In the genomic region with DNA sequence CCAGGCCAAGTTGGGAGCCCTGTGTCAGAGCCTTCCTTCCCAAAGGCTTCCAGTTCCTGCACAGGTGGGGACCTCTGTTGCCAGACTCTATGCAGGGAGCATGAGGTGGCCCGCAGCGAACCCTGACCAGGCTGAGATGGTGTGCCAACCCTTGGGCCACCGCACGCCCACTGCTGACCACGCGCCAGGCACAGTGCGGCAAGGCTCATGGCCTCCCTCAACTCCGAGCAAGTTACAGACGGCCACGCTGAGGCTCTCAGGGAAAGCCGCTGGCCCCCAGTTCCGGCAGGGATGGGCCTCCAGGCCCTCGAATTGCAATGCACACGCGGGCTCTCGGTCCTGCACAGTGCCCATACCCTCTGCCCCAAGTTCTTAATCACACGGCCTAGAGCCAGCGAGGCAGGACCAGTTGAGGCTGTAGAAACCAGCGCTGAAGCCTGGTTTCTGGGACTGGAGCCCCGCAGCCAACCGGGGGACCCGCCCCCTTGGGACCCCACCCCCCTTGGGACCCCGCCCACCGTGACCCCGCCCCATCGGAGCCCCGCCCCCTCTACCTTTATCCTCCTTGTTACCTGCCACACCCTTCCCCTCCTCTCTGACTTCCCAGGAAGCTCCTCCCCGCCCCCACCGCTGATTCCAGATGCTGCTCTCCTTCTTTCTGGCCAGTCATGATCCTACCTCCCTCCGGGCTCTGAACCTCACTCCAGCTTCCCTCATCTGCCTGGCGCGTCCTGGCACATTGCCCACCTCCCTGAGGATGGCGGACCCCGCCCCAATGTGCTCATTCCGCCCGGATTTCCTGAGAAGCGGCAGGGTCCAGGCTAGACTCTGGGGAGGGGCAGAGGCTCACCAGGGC, we compare ENCODE assay signal across 10 cellular contexts. TPM values are rescaled to one million over a fixed set of nuclear protein-coding genes. Genes with fewer than 3 reads are reported as not detected.
DNase-seq lines count a peak whose midpoint lies in the region; ATAC-seq, FAIRE-seq and TF ChIP-seq lines count a peak whose summit lies in the region.
"Had no signal": no experiment of that assay in that cellular context is flagged by ENCODE, and none has a peak within 500 bp of the region (broad histone marks: within the 10 kb centered on the region; RNA-seq: fewer than 3 reads in every experiment).

No MANE protein-coding gene starts in this region.

- H3K9ac ChIP-seq in MM.1S (ENCODE audit: low read length) (no peak overlapping the region), colonic mucosa (ENCODE audit: low read depth in 2 of 2, low read length in 2 of 2) (peak overlapping the region in 1 of 2 donors; percentile 34), kidney (ENCODE audit: low read length in 2 of 2) (no peak overlapping the region)

- DNase-seq in CMK (ENCODE audit: low read depth), result peak; percentile 54
- DNase-seq in MM.1S, result no peak
- peak; percentile 74 for DNase-seq in colonic mucosa
- DNase-seq in memory B cell (ENCODE audit: low spot score in 2 of 2), result no peak
- DNase-seq in SW 1271 (lab: John Stamatoyannopoulos, UW), result no peak
- no peak for DNase-seq in NCI-H510A (lab: John Stamatoyannopoulos, UW)
- no peak for DNase-seq in kidney
- DNase-seq: stimulated activated naive CD8-positive, alpha-beta T cell treated with anti-CD3 and anti-CD28 coated beads, Interleukin-15, amount 100 ng/mL, for 72 hours had no signal

- intact Hi-C loops in colonic mucosa (cut with DNase I), result no loop called here
- intact Hi-C loops in kidney (cut with DNase I), result no loop called here

- H3K36me3 Mint-ChIP-seq in memory B cell, result no peaks in the 10 kb centered on the region

- no peaks in the 10 kb centered on the region for H3K9me3 ChIP-seq in MM.1S (replicated peaks; ENCODE audit: insufficient read depth, low read length)
- H3K9me3 ChIP-seq in colonic mucosa, result no peaks in the 10 kb centered on the region
- H3K9me3 ChIP-seq in kidney (ENCODE audit: control insufficient read depth in 1 of 2, low read length in 2 of 2), result no peaks in the 10 kb centered on the region

- peaks cover 80% of the 10 kb centered on the region for H3K27me3 ChIP-seq in MM.1S (replicated peaks; ENCODE audit: insufficient read depth, low read length)
- H3K27me3 ChIP-seq in colonic mucosa, result no peaks in the 10 kb centered on the region

- no peaks in the 10 kb centered on the region for H4K20me1 ChIP-seq in MM.1S (ENCODE audit: insufficient read depth, low read length)

- no peak overlapping the region for H3K27ac ChIP-seq in MM.1S (ENCODE audit: low read length)
- no peak overlapping the region for H3K27ac ChIP-seq in colonic mucosa
- no peak overlapping the region for H3K27ac ChIP-seq in kidney (ENCODE audit: low read depth in 2 of 2, low read length in 2 of 2)

- H3K79me2 ChIP-seq in MM.1S (ENCODE audit: low read length), result no peaks in the 10 kb centered on the region

- H3K4me1 ChIP-seq in MM.1S (ENCODE audit: low read length) (no peaks in the 10 kb centered on the region), colonic mucosa (peaks cover 4% of the 10 kb centered on the region), kidney (ENCODE audit: control insufficient read depth in 1 of 2, insufficient read depth in 1 of 2, low read depth in 1 of 2, low read length in 2 of 2) (peaks cover 0 to 2% of the 10 kb centered on the region in 2 donors)

- H3K9me2 ChIP-seq in MM.1S (replicated peaks; ENCODE audit: insufficient read depth, low read length), result no peaks in the 10 kb centered on the region

- FAIRE-seq in kidney (lab: Jason Lieb, UNC), result no peak

- peak overlapping the region; percentile 29; the same call in 1 of the 2 replicates for H2AFZ ChIP-seq in MM.1S (ENCODE audit: low read length)

- H3K4me3 ChIP-seq in MM.1S (ENCODE audit: low read length) (no peak overlapping the region), colonic mucosa (no peak overlapping the region), kidney (ENCODE audit: low read length in 2 of 2) (no peak overlapping the region)

- no peaks in the 10 kb centered on the region for H3K27me3 Mint-ChIP-seq in memory B cell

- H3K4me2 ChIP-seq in MM.1S (ENCODE audit: low read depth, low read length), result no peak overlapping the region

- H3K4me3 Mint-ChIP-seq in memory B cell, result no peak overlapping the region

- H3K27ac Mint-ChIP-seq in memory B cell, result no peak overlapping the region
- H3K27ac Mint-ChIP-seq: activated T-helper 2 cell treated with anti-CD3 and anti-CD28 coated beads, Interferon-gamma antibody, Interleukin-2, Interleukin-4, amounts not matched to agents 10 μg/mL and 5 μg/mL and 100 μg/mL, durations not matched to agents 14 hours and 24 hours and 36 hours had no signal

- H3F3A ChIP-seq in MM.1S (ENCODE audit: insufficient read depth, low read length), result no peaks in the 10 kb centered on the region

- H3K36me3 ChIP-seq in MM.1S (replicated peaks; ENCODE audit: insufficient read depth, low read length), result no peaks in the 10 kb centered on the region
- no peaks in the 10 kb centered on the region for H3K36me3 ChIP-seq in colonic mucosa
- no peaks in the 10 kb centered on the region for H3K36me3 ChIP-seq in kidney (ENCODE audit: control insufficient read depth in 1 of 2, insufficient read depth in 2 of 2, low read length in 2 of 2)

- TF ChIP-seq CTCF in MM.1S (IDR thresholded peaks at IDR 0.05; ENCODE audit: low read length) (no peak), colonic mucosa (IDR thresholded peaks at IDR 0.05) (no peak), kidney (IDR thresholded peaks at IDR 0.05; ENCODE audit: borderline replicate concordance, extremely low read depth, insufficient read depth) (no peak)

- ATAC-seq in memory B cell (ENCODE audit: low read depth) (peak; percentile 28), GM21423 (IDR thresholded peaks at IDR 0.05; ENCODE audit: unreplicated experiment) (no peak)

- H3K9me3 Mint-ChIP-seq in memory B cell, result no peaks in the 10 kb centered on the region
- H3K9me3 Mint-ChIP-seq: activated T-helper 2 cell treated with anti-CD3 and anti-CD28 coated beads, Interferon-gamma antibody, Interleukin-2, Interleukin-4, amounts not matched to agents 10 μg/mL and 5 μg/mL and 100 μg/mL, durations not matched to agents 14 hours and 24 hours and 36 hours; stimulated activated naive CD8-positive, alpha-beta T cell treated with anti-CD3 and anti-CD28 coated beads, Interleukin-15, amount 100 ng/mL, for 72 hours had no signal

- H3K4me1 Mint-ChIP-seq in memory B cell, result peaks cover 7% of the 10 kb centered on the region

RNA-seq across cellular contexts. Expression of a gene that starts 6.0 kb away (rescaled TPM):
- 1 to 10 TPM; 5.7 to 6.6 TPM for total RNA-seq in colonic mucosa
- total RNA-seq in kidney, result 7.8 TPM
- polyA plus RNA-seq in kidney (ENCODE audit: insufficient read depth, low read depth, low replicate concordance), result 20.8 TPM

RNA-seq across cellular contexts. Expression of a gene that starts 33.1 kb away (rescaled TPM):
- total RNA-seq in colonic mucosa (10 to 100 TPM; 20.2 to 44.1 TPM), kidney (39.1 TPM)
- 79.1 TPM for polyA plus RNA-seq in kidney (ENCODE audit: insufficient read depth, low read depth, low replicate concordance)

RNA-seq across cellular contexts. Expression of a gene that starts 39.6 kb away (rescaled TPM):
- total RNA-seq in colonic mucosa, result 10 to 100 TPM; 17.8 to 26.5 TPM
- 24.0 TPM for total RNA-seq in kidney
- 25.7 TPM for polyA plus RNA-seq in kidney (ENCODE audit: insufficient read depth, low read depth, low replicate concordance)

RNA-seq across cellular contexts. Expression of a gene that starts 52.7 kb away (rescaled TPM):
- total RNA-seq in colonic mucosa (100 to 1,000 TPM in 1 of 2 donors, 10 to 100 TPM in 1; 93.0 to 131 TPM), kidney (101 TPM)
- polyA plus RNA-seq in kidney (ENCODE audit: insufficient read depth, low read depth, low replicate concordance), result 80.9 TPM

Comparison
In these comparisons a context has a peak if more than half of its experiments do, and no peak if none do; other contexts are left out.
1. DNase-seq: peak in CMK (single experiment) and colonic mucosa (single experiment); none in MM.1S (single experiment), memory B cell (0 of 2), SW 1271 (0 of 2), NCI-H510A (single experiment) and kidney (single experiment).